ENCODE assay signal across 33 cellular contexts in the genomic region with DNA sequence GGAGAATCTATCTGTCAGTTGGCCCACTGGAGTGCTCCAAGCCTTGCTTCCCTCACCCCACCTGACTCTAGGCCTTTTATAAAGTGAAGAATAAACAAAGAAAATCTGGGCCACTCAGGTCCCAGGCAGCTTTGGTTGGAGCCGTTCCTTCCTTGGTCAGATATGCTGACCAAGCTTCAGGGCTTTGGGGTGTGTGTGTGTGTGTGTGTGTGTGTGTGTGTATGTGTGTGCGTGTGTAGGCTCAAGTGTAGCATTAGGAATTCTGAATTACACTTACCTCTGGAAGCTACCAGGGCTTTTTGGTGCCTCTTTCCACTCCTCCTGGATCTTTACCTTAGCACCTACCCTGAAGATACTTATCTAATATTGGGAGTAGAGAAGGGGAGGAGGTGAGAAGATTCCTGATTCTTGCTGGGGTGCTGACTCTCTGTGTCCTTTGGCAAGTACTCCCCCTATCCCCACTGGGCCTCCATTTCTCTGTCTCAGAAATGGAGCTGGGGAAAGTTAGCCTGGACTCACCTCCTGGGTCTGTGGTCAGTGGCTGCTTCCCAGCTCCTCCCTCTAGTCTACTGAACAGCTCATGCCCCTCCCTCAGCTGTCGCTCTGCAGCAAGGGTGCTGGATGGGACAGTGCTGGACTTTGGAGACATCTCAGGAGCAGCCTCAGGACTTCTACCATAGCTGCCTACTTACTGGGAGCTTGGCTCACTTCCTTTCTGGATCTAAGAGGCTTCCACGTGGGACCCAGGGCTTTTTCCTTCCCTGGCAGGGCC. TPM values are rescaled to one million over a fixed set of nuclear protein-coding genes. Genes with fewer than 3 reads are reported as not detected.
"Had no signal": no experiment of that assay in that cellular context is flagged by ENCODE, and none has a peak within 500 bp of the region (broad histone marks: within the 10 kb centered on the region; RNA-seq: fewer than 3 reads in every experiment).

No MANE protein-coding gene starts in this region.

- DNase-seq: heart right ventricle; islet precursor cell; left ventricle myocardium inferior; mesendoderm; naive B cell; ovary; sigmoid colon; small intestine; spleen; stimulated activated CD4-positive, alpha-beta T cell treated with anti-CD3 and anti-CD28 coated beads, Interleukin-4, amount 100 ng/mL, for 24 hours; stimulated activated naive CD4-positive, alpha-beta T cell; tibial artery; trophoblast cell; upper lobe of right lung had no signal

- H3K4me3 ChIP-seq: heart right ventricle, hepatocyte, left ventricle myocardium inferior, lung, ovary, right atrium auricular region, sigmoid colon, spleen, suprapubic skin, thoracic aorta, tibial artery, upper lobe of right lung had no signal

- H3K36me3 Mint-ChIP-seq: mesothelial cell of epicardium; natural killer cell treated with Interleukin-12 subunit alpha and Interleukin-12 subunit beta and Interleukin-15 and Interleukin-18, amount 100 ng/mL, for 72 hours had no signal

- H2AFZ ChIP-seq: hepatocyte had no signal

- H3K27me3 ChIP-seq: ovary had no signal

- H3K27ac ChIP-seq: heart right ventricle, hepatocyte, left ventricle myocardium inferior, ovary, right atrium auricular region, sigmoid colon, spleen, suprapubic skin, thoracic aorta, tibial artery, upper lobe of right lung had no signal

- H3K9me3 Mint-ChIP-seq: mesothelial cell of epicardium; natural killer cell treated with Interleukin-12 subunit alpha and Interleukin-12 subunit beta and Interleukin-15 and Interleukin-18, amount 100 ng/mL, for 72 hours; stimulated activated effector memory CD8-positive, alpha-beta T cell treated with anti-CD3 and anti-CD28 coated beads, Interleukin-12 subunit alpha, Interleukin-12 subunit beta, amount 100 ng/mL, for 72 hours; stimulated activated naive CD8-positive, alpha-beta T cell treated with anti-CD3 and anti-CD28 coated beads, Interleukin-15, Interleukin-2, amounts not matched to agents 100 ng/mL and 50 ng/mL, for 24 hours had no signal

- H3K79me2 ChIP-seq: hepatocyte had no signal

- H3K4me3 Mint-ChIP-seq: mesothelial cell of epicardium; natural killer cell treated with Interleukin-12 subunit alpha and Interleukin-12 subunit beta and Interleukin-15 and Interleukin-18, amount 100 ng/mL, for 72 hours; stimulated activated effector memory CD8-positive, alpha-beta T cell treated with anti-CD3 and anti-CD28 coated beads, Interleukin-12 subunit alpha, Interleukin-12 subunit beta, amount 100 ng/mL, for 72 hours; stimulated activated naive CD8-positive, alpha-beta T cell treated with anti-CD3 and anti-CD28 coated beads, Interleukin-15, Interleukin-2, amounts not matched to agents 100 ng/mL and 50 ng/mL, for 24 hours had no signal

- H3K27ac Mint-ChIP-seq: mesothelial cell of epicardium; natural killer cell treated with Interleukin-12 subunit alpha and Interleukin-12 subunit beta and Interleukin-15 and Interleukin-18, amount 100 ng/mL, for 72 hours; progenitor cell of endocrine pancreas; stimulated activated effector memory CD8-positive, alpha-beta T cell treated with anti-CD3 and anti-CD28 coated beads, Interleukin-12 subunit alpha, Interleukin-12 subunit beta, amount 100 ng/mL, for 72 hours; stimulated activated naive CD8-positive, alpha-beta T cell treated with anti-CD3 and anti-CD28 coated beads, Interleukin-15, Interleukin-2, amounts not matched to agents 100 ng/mL and 50 ng/mL, for 24 hours had no signal

- FAIRE-seq: small intestine, urothelium cell line had no signal

- H3K36me3 ChIP-seq: heart right ventricle, left ventricle myocardium inferior, ovary, right atrium auricular region, sigmoid colon, spleen, suprapubic skin, tibial artery, upper lobe of right lung had no signal

- H3K27me3 Mint-ChIP-seq: progenitor cell of endocrine pancreas; stimulated activated naive CD8-positive, alpha-beta T cell treated with anti-CD3 and anti-CD28 coated beads, Interleukin-15, Interleukin-2, amounts not matched to agents 100 ng/mL and 50 ng/mL, for 24 hours had no signal

- H3K4me2 ChIP-seq: hepatocyte had no signal

- ATAC-seq: heart right ventricle; natural killer cell treated with Interleukin-12 subunit alpha and Interleukin-12 subunit beta and Interleukin-15 and Interleukin-18, amount 100 ng/mL, for 72 hours; stimulated activated effector memory CD8-positive, alpha-beta T cell treated with anti-CD3 and anti-CD28 coated beads, Interleukin-12 subunit alpha, Interleukin-12 subunit beta, amount 100 ng/mL, for 72 hours; upper lobe of right lung had no signal

- H3K9me3 ChIP-seq: heart right ventricle, left ventricle myocardium inferior, ovary, right atrium auricular region, sigmoid colon, suprapubic skin, thoracic aorta, tibial artery, upper lobe of right lung had no signal

RNA-seq across cellular contexts. Expression of gene FOXD2, which starts 10.8 kb away (rescaled TPM):
- total RNA-seq: left ventricle myocardium inferior had no signal
- polyA plus RNA-seq: neural cell had no signal

RNA-seq across cellular contexts. Expression of gene FOXE3, which starts 32.6 kb away (rescaled TPM):
- total RNA-seq: heart right ventricle; hepatocyte; kidney epithelial cell; left ventricle myocardium inferior; lower leg skin; lung; mesothelial cell of epicardium; mononuclear cell; natural killer cell treated with Interleukin-12 subunit alpha and Interleukin-12 subunit beta and Interleukin-15 and Interleukin-18, amount 100 ng/mL, for 72 hours; omental fat pad; ovary; progenitor cell of endocrine pancreas; pulmonary artery endothelial cell; renal cortical epithelial cell; right atrium auricular region; sigmoid colon; spleen; subcutaneous adipose tissue; suprapubic skin; upper lobe of right lung had no signal
- polyA plus RNA-seq: hepatocyte, neural cell, ovary, small intestine, spleen had no signal
